Comparison of ENCODE assay signal across 17 cellular contexts in the genomic region with DNA sequence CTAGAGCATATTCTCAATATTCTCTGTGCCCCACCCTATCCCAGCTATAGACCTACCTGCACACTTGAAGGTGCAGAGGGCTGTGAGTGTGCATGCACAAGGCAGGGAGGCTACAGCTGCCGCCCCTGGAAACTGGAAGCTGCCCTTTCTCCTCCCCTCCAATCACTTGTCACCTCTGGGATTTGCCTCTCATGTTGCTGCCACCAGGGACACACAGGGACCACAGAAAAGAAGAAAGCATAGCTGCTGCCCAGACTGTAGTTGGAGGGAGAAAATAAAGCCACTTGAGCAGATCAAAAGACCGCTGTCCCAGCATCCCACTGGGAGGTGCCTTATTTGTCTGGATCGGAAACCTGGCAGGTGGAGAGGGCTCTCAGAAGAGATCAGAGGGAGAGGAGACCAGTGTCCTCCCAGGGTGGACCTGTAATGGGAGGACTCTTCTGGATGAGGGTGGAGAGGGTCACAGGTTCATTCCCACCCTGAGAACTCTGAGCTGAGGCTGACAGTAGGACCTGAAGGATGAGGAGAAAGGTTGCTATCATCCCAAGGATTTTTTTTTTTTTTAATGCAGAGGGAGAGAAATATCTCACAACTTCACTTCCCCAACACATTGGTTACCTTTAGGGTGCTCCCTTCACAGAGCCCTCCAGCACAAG. TPM values are rescaled to one million over a fixed set of nuclear protein-coding genes. Genes with fewer than 3 reads are reported as not detected.
DNase-seq lines count a peak whose midpoint lies in the region; ATAC-seq and TF ChIP-seq lines count a peak whose summit lies in the region.
"Had no signal": no experiment of that assay in that cellular context is flagged by ENCODE, and none has a peak within 500 bp of the region (broad histone marks: within the 10 kb centered on the region; RNA-seq: fewer than 3 reads in every experiment).

No MANE protein-coding gene starts in this region.

- DNase-seq in DMS 273 (lab: John Stamatoyannopoulos, UW; ENCODE audit: unreplicated experiment) (peak; percentile 46), DMS 273 treated with DMSO at 0.1 percent for 48 hours (lab: John Stamatoyannopoulos, UW) (no peak), DMS53 (lab: John Stamatoyannopoulos, UW) (peak; percentile 88), NCI-H69 (lab: John Stamatoyannopoulos, UW) (peak; percentile 40), ecto neural progenitor cell (ENCODE audit: low spot score) (peak; percentile 47), body of pancreas (no peak)
- DNase-seq: activated CD8-positive, alpha-beta memory T cell treated with anti-CD3 and anti-CD28 coated beads, Interleukin-2, amount 10 ng/mL, durations not matched to agents 7 days and 5 days; activated effector memory CD4-positive, alpha-beta T cell treated with anti-CD3 and anti-CD28 coated beads, Interleukin-2, amount 50 U/mL, for 16 hours; amygdala; DND-41; H7; hippocampal formation; NCI-H2081 treated with DMSO at 0.1 percent for 48 hours had no signal

- H3K36me3 ChIP-seq in body of pancreas (replicated peaks in 1 of 2; ENCODE audit: insufficient read depth in 1 of 2, low read depth in 2 of 2) = peaks cover 9 to 18% of the 10 kb centered on the region in 2 donors

- WGBS in body of pancreas, 2 donors = 57 to 65% methylated on average over 3 of the region's 3 CpGs

- H3K4me1 ChIP-seq in body of pancreas = no peaks in the 10 kb centered on the region

- ATAC-seq in body of pancreas (no peak), HG02970 (IDR thresholded peaks at IDR 0.05; ENCODE audit: low FRiP score, unreplicated experiment) (no peak), GM18870 (IDR thresholded peaks at IDR 0.05; ENCODE audit: unreplicated experiment) (no peak)
- ATAC-seq: activated CD8-positive, alpha-beta memory T cell treated with anti-CD3 and anti-CD28 coated beads, Interleukin-2, amount 10 ng/mL, durations not matched to agents 7 days and 5 days had no signal

- H3K9me3 ChIP-seq in body of pancreas = no peaks in the 10 kb centered on the region

- no peak for TF ChIP-seq POLR2A in body of pancreas (IDR thresholded peaks at IDR 0.05)

- no peak overlapping the region for H3K4me3 ChIP-seq in body of pancreas

- intact Hi-C loops in body of pancreas (cut with DNase I) = no loop called here

- TF ChIP-seq CTCF in body of pancreas (IDR thresholded peaks at IDR 0.05) = no peak

- no peaks in the 10 kb centered on the region for H3K27me3 ChIP-seq in body of pancreas

- no peak overlapping the region for H3K27ac ChIP-seq in body of pancreas
- H3K27ac ChIP-seq: 22Rv1, C4-2B had no signal

RNA-seq across cellular contexts. Expression of gene INPP5B, which starts 7.6 kb away (rescaled TPM):
- 10 to 100 TPM; 11.5 to 13.5 TPM for total RNA-seq in body of pancreas

RNA-seq across cellular contexts. Expression of gene SF3A3, which starts 35.4 kb away (rescaled TPM):
- total RNA-seq in body of pancreas = 10 to 100 TPM; 22.1 to 54.1 TPM

RNA-seq across cellular contexts. Expression of gene FHL3, which starts 50.9 kb away (rescaled TPM):
- total RNA-seq in body of pancreas = 1 to 10 TPM; 7.3 to 7.8 TPM

RNA-seq across cellular contexts. Expression of gene UTP11, which starts 58.1 kb away (rescaled TPM):
- 10 to 100 TPM; 10.9 to 13.2 TPM for total RNA-seq in body of pancreas

Comparison
In these comparisons a context has a peak if more than half of its experiments do, and no peak if none do; other contexts are left out.
1. DNase-seq: peak in DMS 273 (single experiment), DMS53 (single experiment), NCI-H69 (single experiment) and ecto neural progenitor cell (single experiment); none in DMS 273 treated with DMSO at 0.1 percent for 48 hours (single experiment) and body of pancreas (0 of 4).